In genomic region chr17:30550512-30551273, GRCh38 we compare ENCODE assay signal across 8 cellular contexts.
A peak's percentile ranks its signal among the peaks of the same experiment; 100 is the strongest.
DNase-seq lines count a peak whose midpoint lies in the region; ATAC-seq and TF ChIP-seq lines count a peak whose summit lies in the region.

No MANE protein-coding gene starts in this region.

- no peak overlapping the region for H3K27ac ChIP-seq in thyroid gland

- H3K36me3 ChIP-seq in GM06990 (ENCODE audit: control insufficient read depth, insufficient read depth, low read length), result no peaks in the 10 kb centered on the region
- no peaks in the 10 kb centered on the region for H3K36me3 ChIP-seq in kidney epithelial cell (ENCODE audit: control insufficient read depth, insufficient read depth, low read length)
- peaks cover 0 to 3% of the 10 kb centered on the region in 2 donors for H3K36me3 ChIP-seq in thyroid gland

- no peak for TF ChIP-seq POLR2A in thyroid gland (IDR thresholded peaks at IDR 0.05)

- H3K4me3 ChIP-seq in GM06990 (replicated peaks; ENCODE audit: low read depth, low read length), result no peak overlapping the region; the same call in 1 of the 2 replicates
- H3K4me3 ChIP-seq in kidney epithelial cell (ENCODE audit: low read depth, low read length), result no peak overlapping the region
- H3K4me3 ChIP-seq in thyroid gland (replicated peaks in 1 of 3), result no peak overlapping the region

- no peaks in the 10 kb centered on the region for H3K27me3 ChIP-seq in GM06990 (replicated peaks; ENCODE audit: control insufficient read depth, insufficient read depth, low read length)
- no peaks in the 10 kb centered on the region for H3K27me3 ChIP-seq in kidney epithelial cell (ENCODE audit: control insufficient read depth, insufficient read depth, low read length)
- no peaks in the 10 kb centered on the region for H3K27me3 ChIP-seq in thyroid gland

- no peaks in the 10 kb centered on the region for H3K9me3 ChIP-seq in thyroid gland

- DNase-seq in GM06990 (ENCODE audit: extremely low read depth, insufficient read length), result peak; percentile 66
- DNase-seq in RPMI7951 (ENCODE audit: low read depth), result peak; percentile 88
- peak; percentile 14 for DNase-seq in kidney epithelial cell (ENCODE audit: low read depth)
- no peak for DNase-seq in NCI-H446 (lab: John Stamatoyannopoulos, UW)
- no peak for DNase-seq in thyroid gland

- no peak for TF ChIP-seq CTCF in GM06990 (IDR thresholded peaks at IDR 0.05; ENCODE audit: insufficient read depth, low read length, poor library complexity, severe bottlenecking)
- TF ChIP-seq CTCF in kidney epithelial cell (IDR thresholded peaks at IDR 0.05; ENCODE audit: insufficient read depth, low read length, poor library complexity, severe bottlenecking), result no peak
- no peak for TF ChIP-seq CTCF in thyroid gland (IDR thresholded peaks at IDR 0.05)

- 76 to 79% methylated on average over 10 of the region's 10 CpGs for WGBS in thyroid gland, 2 donors

- H3K4me1 ChIP-seq in thyroid gland, result no peaks in the 10 kb centered on the region

- ATAC-seq in HG02759 (IDR thresholded peaks at IDR 0.05; ENCODE audit: unreplicated experiment), result peak; percentile 62
- no peak for ATAC-seq in GM21367 (IDR thresholded peaks at IDR 0.05; ENCODE audit: unreplicated experiment)
- ATAC-seq in GM18498 (IDR thresholded peaks at IDR 0.05; ENCODE audit: unreplicated experiment), result no peak

- intact Hi-C loops in thyroid gland (cut with DNase I), result no loop called here

Comparison
In these comparisons a context has a peak if more than half of its experiments do, and no peak if none do; other contexts are left out.
1. DNase-seq: peak in GM06990 (single experiment), RPMI7951 (single experiment) and kidney epithelial cell (single experiment); none in NCI-H446 (0 of 2) and thyroid gland (0 of 2).